ENCODE assay signal across 23 cellular contexts in the genomic region with DNA sequence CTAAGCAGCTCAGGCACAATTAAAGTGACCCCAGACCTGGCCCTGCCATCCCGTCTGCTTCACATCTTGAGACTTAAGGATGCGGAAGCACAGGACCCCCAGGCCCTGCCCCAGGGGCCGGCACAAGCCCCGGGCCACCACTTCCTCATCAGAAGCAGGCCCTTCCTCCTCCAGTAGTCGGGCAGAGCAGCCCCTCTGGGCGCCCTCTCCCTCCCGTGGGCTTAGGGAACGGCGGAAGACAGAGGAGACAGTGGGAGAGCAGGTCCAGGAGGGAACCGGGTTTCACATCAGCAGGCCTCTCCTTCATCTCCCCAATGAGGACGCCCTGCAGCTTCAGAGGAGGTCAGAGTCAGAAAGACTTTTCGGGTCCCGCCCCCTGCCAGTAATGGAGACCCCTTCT.
DNase-seq lines count a peak whose midpoint lies in the region; ATAC-seq, FAIRE-seq and TF ChIP-seq lines count a peak whose summit lies in the region.
"Had no signal": no experiment of that assay in that cellular context is flagged by ENCODE, and none has a peak within 500 bp of the region (broad histone marks: within the 10 kb centered on the region; RNA-seq: fewer than 3 reads in every experiment).

No MANE protein-coding gene starts in this region.

- TF ChIP-seq CTCF in HepG2 (CRISPR knock-in tag; IDR thresholded peaks at IDR 0.05), result no peak
- TF ChIP-seq CTCF in right lobe of liver (IDR thresholded peaks at IDR 0.05), result no peak
- no peak for TF ChIP-seq CTCF in chondrocyte (IDR thresholded peaks at IDR 0.05)
- no peak for TF ChIP-seq CTCF in neural crest cell (conservative IDR thresholded peaks at IDR 0.05)

- in situ Hi-C loops in HepG2 (cut with HindIII; ENCODE audit: extremely low pct_ligation_motif_present, low pct_unique_long_range_greater_than_20kb), result no loop called here

- CTCF ChIA-PET in HepG2 (lab: Yijun Ruan, JAX; ENCODE audit: low intra/inter-chr PET ratio, low total read pairs), result no interaction called here

- H3K27me3 ChIP-seq in HepG2 (ENCODE audit: control insufficient read depth in 1 of 2, insufficient read depth in 2 of 2, low read length in 2 of 2) (no peaks in the 10 kb centered on the region), right lobe of liver (no peaks in the 10 kb centered on the region)
- H3K27me3 ChIP-seq: BE2C; BLaER1 treated with 17β-estradiol and CSF1 and Interleukin-3, amounts not matched to agents 10 nM and 100 nM had no signal

- H3K4me1 ChIP-seq in HepG2 (ENCODE audit: insufficient read depth, low read length) (no peaks in the 10 kb centered on the region), right lobe of liver (no peaks in the 10 kb centered on the region)
- H3K4me1 ChIP-seq: A549, BE2C had no signal

- no peak for TF ChIP-seq RAD21 in HepG2 (CRISPR knock-in tag; IDR thresholded peaks at IDR 0.05)

- H3K27ac ChIP-seq in HepG2 (ENCODE audit: extremely low read length, insufficient read depth, low read length) (no peak overlapping the region), right lobe of liver (no peak overlapping the region)
- H3K27ac ChIP-seq: A549; BLaER1 treated with 17β-estradiol and CSF1 and Interleukin-3, amounts not matched to agents 10 nM and 100 nM had no signal

- H3K4me2 ChIP-seq in HepG2 (ENCODE audit: low read depth, low read length), result no peak overlapping the region
- H3K4me2 ChIP-seq: A549; BLaER1 treated with 17β-estradiol and CSF1 and Interleukin-3, amounts not matched to agents 10 nM and 100 nM; GM23338 had no signal

- H3K9me3 Mint-ChIP-seq in chondrocyte (ENCODE audit: low read depth) (no peaks in the 10 kb centered on the region), neural crest cell (no peaks in the 10 kb centered on the region)
- H3K9me3 Mint-ChIP-seq: GM23338, H9 had no signal

- no peaks in the 10 kb centered on the region for H3K27me3 Mint-ChIP-seq in chondrocyte (ENCODE audit: low read depth)
- H3K27me3 Mint-ChIP-seq in neural crest cell (ENCODE audit: low read depth), result no peaks in the 10 kb centered on the region
- H3K27me3 Mint-ChIP-seq: CD4-positive, alpha-beta memory T cell had no signal

- 96% methylated on average over 13 of the region's 13 CpGs for WGBS in HepG2 (ENCODE audit: low lambda C conversion rate)
- WGBS in right lobe of liver (ENCODE audit: insufficient coverage, low coverage, low lambda C conversion rate, missing lambda C conversion rate), result 92% methylated on average over 2 of the region's 13 CpGs

- no peak for TF ChIP-seq EP300 in HepG2 (IDR thresholded peaks at IDR 0.05; ENCODE audit: low read depth in 2 of 2, low read length in 2 of 2)
- no peak for TF ChIP-seq EP300 in HepG2 (CRISPR knock-in tag; IDR thresholded peaks at IDR 0.05; ENCODE audit: borderline replicate concordance)

- H4K20me1 ChIP-seq in HepG2 (ENCODE audit: insufficient read depth, low read length), result no peaks in the 10 kb centered on the region; the same call in 1 of the 2 replicates

- peaks cover 71 to 94% of the 10 kb centered on the region in 2 experiments for H3K36me3 ChIP-seq in HepG2 (replicated peaks in 1 of 2; ENCODE audit: control insufficient read depth in 1 of 2, insufficient read depth in 2 of 2, low read length in 2 of 2)
- H3K36me3 ChIP-seq in right lobe of liver, result peaks cover 0 to 30% (median 8%) of the 10 kb centered on the region in 4 donors

- peak overlapping the region; percentile 41 for H3K27ac Mint-ChIP-seq in chondrocyte (ENCODE audit: unreplicated experiment)
- H3K27ac Mint-ChIP-seq in neural crest cell (ENCODE audit: unreplicated experiment), result peak overlapping the region; percentile 27
- H3K27ac Mint-ChIP-seq: GM23338, H9 had no signal

- H3K36me3 Mint-ChIP-seq in chondrocyte (ENCODE audit: low read depth) (peaks cover 23% of the 10 kb centered on the region), neural crest cell (ENCODE audit: low read depth) (peaks cover 3% of the 10 kb centered on the region)

- H2AFZ ChIP-seq in HepG2 (ENCODE audit: low read length), result no peak overlapping the region
- H2AFZ ChIP-seq: GM23338 had no signal

- H3K4me3 ChIP-seq in HepG2 (replicated peaks in 1 of 3; ENCODE audit: insufficient read depth in 1 of 3, low read depth in 2 of 3, low read length in 3 of 3) (no peak overlapping the region), right lobe of liver (no peak overlapping the region)
- H3K4me3 ChIP-seq: A549; BLaER1 treated with 17β-estradiol and CSF1 and Interleukin-3, amounts not matched to agents 10 nM and 100 nM; GM23338 had no signal

- intact Hi-C loops in HepG2 (cut with micrococcal nuclease; ENCODE audit: unreplicated experiment), result no loop called here
- intact Hi-C loops in right lobe of liver (cut with DNase I), result no loop called here

- DNase-seq in HepG2 (ENCODE audit: low spot score), result no peak
- no peak for DNase-seq in right lobe of liver
- no peak for DNase-seq in chondrocyte (ENCODE audit: low spot score)
- DNase-seq in neural crest cell (ENCODE audit: low read depth, low spot score), result no peak
- no peak for DNase-seq in NCI-H1436 (lab: John Stamatoyannopoulos, UW)
- DNase-seq in C1 segment of cervical spinal cord (lab: John Stamatoyannopoulos, UW), result no peak
- DNase-seq: 8988T; ACHN; AML-193; BE2C; Calu3; CD4-positive, alpha-beta memory T cell; COR-L47; DMS53; DMS79 treated with DMSO at 0.1 percent for 48 hours; H9 had no signal

- no peaks in the 10 kb centered on the region for H3K9me3 ChIP-seq in HepG2 (ENCODE audit: low read length)
- no peaks in the 10 kb centered on the region for H3K9me3 ChIP-seq in right lobe of liver
- H3K9me3 ChIP-seq: A549; BE2C; BLaER1 treated with 17β-estradiol and CSF1 and Interleukin-3, amounts not matched to agents 10 nM and 100 nM had no signal

- TF ChIP-seq POLR2A in HepG2 (IDR thresholded peaks at IDR 0.05; ENCODE audit: insufficient read depth in 1 of 2, low read depth in 2 of 2, low read length in 2 of 2), result no peak
- no peak for TF ChIP-seq POLR2A in right lobe of liver (IDR thresholded peaks at IDR 0.05)

- no peaks in the 10 kb centered on the region for H3K79me2 ChIP-seq in HepG2 (ENCODE audit: insufficient read depth, low read length)

- BruUV-seq in HepG2 (replicated peaks; lab: Mats Ljungman, UMichigan), result no TSS peak

- no peak overlapping the region for H3K9ac ChIP-seq in HepG2 (ENCODE audit: insufficient read depth, low read depth, low read length)
- H3K9ac ChIP-seq: BLaER1 treated with 17β-estradiol and CSF1 and Interleukin-3, amounts not matched to agents 10 nM and 100 nM had no signal

- H3K4me1 Mint-ChIP-seq in chondrocyte (ENCODE audit: low read depth) (no peaks in the 10 kb centered on the region), neural crest cell (no peaks in the 10 kb centered on the region)
- H3K4me1 Mint-ChIP-seq: GM23338, H9 had no signal

- ATAC-seq in HepG2 (no peak), right lobe of liver (no peak), GM21526 (IDR thresholded peaks at IDR 0.05; ENCODE audit: low FRiP score, unreplicated experiment) (no peak)
- ATAC-seq: GM23338, HCT116 had no signal

- POLR2A ChIA-PET in HepG2 (lab: Yijun Ruan, JAX), result no interaction called here

- no peak for FAIRE-seq in HepG2 (lab: Jason Lieb, UNC)
- FAIRE-seq: A549, G401.6, GM12892 had no signal

- H3K4me3 Mint-ChIP-seq in chondrocyte (ENCODE audit: unreplicated experiment), result no peak overlapping the region
- H3K4me3 Mint-ChIP-seq in neural crest cell, result no peak overlapping the region
- H3K4me3 Mint-ChIP-seq: CD4-positive, alpha-beta memory T cell; GM23338; H9 had no signal

TF ChIP-seq in HepG2, 621 proteins besides CTCF, POLR2A, EP300 and RAD21:
- TF ChIP-seq RBM22 (optimal IDR thresholded peaks at IDR 0.05; ENCODE audit: low read length) (peak; percentile 52), ZNF552 (CRISPR knock-in tag; IDR thresholded peaks at IDR 0.05; ENCODE audit: borderline replicate concordance) (no peak)
